9 cellular contexts compared by ENCODE assay signal in genomic region chr12:68042212-68042699, GRCh38. TPM values are rescaled to one million over a fixed set of nuclear protein-coding genes. Genes with fewer than 3 reads are reported as not detected.
DNase-seq lines count a peak whose midpoint lies in the region; ATAC-seq, FAIRE-seq and TF ChIP-seq lines count a peak whose summit lies in the region.
"Had no signal": no experiment of that assay in that cellular context is flagged by ENCODE, and none has a peak within 500 bp of the region (broad histone marks: within the 10 kb centered on the region; RNA-seq: fewer than 3 reads in every experiment).

No MANE protein-coding gene starts in this region.

- no peaks in the 10 kb centered on the region for H3K27me3 Mint-ChIP-seq in T-helper 17 cell

- H2BK15ac ChIP-seq in mesenchymal stem cell (ENCODE audit: low read depth, poor library complexity, severe bottlenecking): no peak overlapping the region

- H3K4me3 ChIP-seq in mesenchymal stem cell (ENCODE audit: insufficient read depth in 1 of 2, low read depth in 1 of 2, low read length in 2 of 2): no peak overlapping the region
- no peak overlapping the region for H3K4me3 ChIP-seq in upper lobe of right lung
- no peak overlapping the region for H3K4me3 ChIP-seq in pancreas

- ATAC-seq in GM19025 (IDR thresholded peaks at IDR 0.05; ENCODE audit: low read depth, unreplicated experiment) (peak; percentile 74), HG03095 (IDR thresholded peaks at IDR 0.05; ENCODE audit: unreplicated experiment) (peak; percentile 58), T-helper 17 cell (peak; percentile 66), upper lobe of right lung (no peak), pancreas (no peak), GM19395 (IDR thresholded peaks at IDR 0.05; ENCODE audit: unreplicated experiment) (no peak)

- WGBS in mesenchymal stem cell: 80% methylated on average over 6 of the region's 6 CpGs
- 62 to 69% methylated on average over 6 of the region's 6 CpGs for WGBS in pancreas, 2 donors

- peak overlapping the region; percentile 9 for H4K91ac ChIP-seq in mesenchymal stem cell (ENCODE audit: low read length)

- H3K4me2 ChIP-seq in mesenchymal stem cell (ENCODE audit: low read length, poor library complexity, severe bottlenecking): no peak overlapping the region

- H3K23ac ChIP-seq in mesenchymal stem cell (ENCODE audit: low read length in 2 of 2): no peak overlapping the region

- TF ChIP-seq CTCF in upper lobe of right lung (IDR thresholded peaks at IDR 0.05): no peak
- TF ChIP-seq CTCF in pancreas (IDR thresholded peaks at IDR 0.05): no peak

- H3K27ac ChIP-seq in mesenchymal stem cell (ENCODE audit: low read length, poor library complexity, severe bottlenecking) (no peak overlapping the region), upper lobe of right lung (no peak overlapping the region), pancreas (no peak overlapping the region)

- no peak overlapping the region for H2BK120ac ChIP-seq in mesenchymal stem cell (ENCODE audit: low read depth, low read length)

- peak overlapping the region; percentile 84 for H3K27ac Mint-ChIP-seq in T-helper 17 cell

- no peaks in the 10 kb centered on the region for H3K79me1 ChIP-seq in mesenchymal stem cell (replicated peaks; ENCODE audit: low read length, poor library complexity, severe bottlenecking)

- H2AFZ ChIP-seq in mesenchymal stem cell (ENCODE audit: low read depth, low read length): no peak overlapping the region

- DNase-seq in DMS153 treated with DMSO at 0.1 percent for 48 hours (lab: John Stamatoyannopoulos, UW; ENCODE audit: unreplicated experiment) (peak; percentile 44), T-helper 17 cell (no peak), mesenchymal stem cell (peak; percentile 4), upper lobe of right lung (no peak), pancreas (no peak)

- H3K18ac ChIP-seq in mesenchymal stem cell (ENCODE audit: low read depth in 1 of 2, low read length in 2 of 2): peak overlapping the region in 1 of 2 experiments; percentile 58

- peak overlapping the region; percentile 63 for H2BK5ac ChIP-seq in mesenchymal stem cell (ENCODE audit: low read depth, low read length, poor library complexity, severe bottlenecking)

- peak overlapping the region; percentile 35 for H4K8ac ChIP-seq in mesenchymal stem cell (ENCODE audit: low read length)

- H3K36me3 ChIP-seq in mesenchymal stem cell (ENCODE audit: control insufficient read depth in 1 of 2, insufficient read depth in 2 of 2, low read depth in 1 of 2, low read length in 2 of 2) (no peaks in the 10 kb centered on the region), upper lobe of right lung (no peaks in the 10 kb centered on the region), pancreas (no peaks in the 10 kb centered on the region)

- H3K27me3 ChIP-seq in mesenchymal stem cell (ENCODE audit: control insufficient read depth in 1 of 2, insufficient read depth in 1 of 2, low read length in 2 of 2) (no peaks in the 10 kb centered on the region), upper lobe of right lung (no peaks in the 10 kb centered on the region), pancreas (no peaks in the 10 kb centered on the region)

- peak overlapping the region; percentile 12 for H3K9ac ChIP-seq in mesenchymal stem cell (ENCODE audit: low read length)

- H3K4me1 ChIP-seq in mesenchymal stem cell (ENCODE audit: control insufficient read depth, insufficient read depth, low read depth, low read length) (peaks cover 9% of the 10 kb centered on the region), upper lobe of right lung (no peaks in the 10 kb centered on the region), pancreas (no peaks in the 10 kb centered on the region)

- H2AK5ac ChIP-seq in mesenchymal stem cell (ENCODE audit: low read length, severe bottlenecking): peak overlapping the region; percentile 86

- intact Hi-C loops in upper lobe of right lung (cut with DNase I) (no loop called here), pancreas (cut with DNase I) (no loop called here)

- H3K4me1 Mint-ChIP-seq in T-helper 17 cell: peaks cover 14% of the 10 kb centered on the region

- peak overlapping the region; percentile 12 for H3K4me3 Mint-ChIP-seq in T-helper 17 cell

- no peaks in the 10 kb centered on the region for H3K36me3 Mint-ChIP-seq in T-helper 17 cell (ENCODE audit: low read depth)

- no peaks in the 10 kb centered on the region for H3K9me3 ChIP-seq in T-helper 17 cell (ENCODE audit: control insufficient read depth, low read length, poor library complexity, severe bottlenecking)
- H3K9me3 ChIP-seq in mesenchymal stem cell (ENCODE audit: control insufficient read depth, low read length): no peaks in the 10 kb centered on the region
- H3K9me3 ChIP-seq in upper lobe of right lung: no peaks in the 10 kb centered on the region
- H3K9me3 ChIP-seq in pancreas: no peaks in the 10 kb centered on the region

- peak overlapping the region; percentile 61 to 73 for H2BK12ac ChIP-seq in mesenchymal stem cell (ENCODE audit: low read length in 2 of 2)

- H3K14ac ChIP-seq in mesenchymal stem cell (ENCODE audit: low read length in 2 of 2): no peak overlapping the region

- no peak overlapping the region for H3K4ac ChIP-seq in mesenchymal stem cell (ENCODE audit: low read depth in 1 of 2, low read length in 2 of 2)

- no peak for FAIRE-seq in pancreas (lab: Jason Lieb, UNC)

RNA-seq across cellular contexts. Expression of gene IFNG-AS1, which starts 53.0 kb away (rescaled TPM):
- total RNA-seq in T-helper 17 cell (under 1 TPM; 0.29 to 0.42 TPM), upper lobe of right lung (not detected), pancreas (under 1 TPM in 2 of 6 donors, not detected in 4; 0.22 to 0.29 TPM)
- not detected for polyA plus RNA-seq in mesenchymal stem cell (2013, experiment 1 of 2)
- polyA plus RNA-seq in mesenchymal stem cell (2013, experiment 2 of 2): not detected
- polyA plus RNA-seq in pancreas: not detected
- total RNA-seq: fibroblast of lung had no signal
- polyA plus RNA-seq: fibroblast of lung had no signal

Comparison
In these comparisons a context has a peak if more than half of its experiments do, and no peak if none do; other contexts are left out.
1. DNase-seq: peak in DMS153 treated with DMSO at 0.1 percent for 48 hours (single experiment) and mesenchymal stem cell (single experiment); none in T-helper 17 cell (0 of 3), upper lobe of right lung (single experiment) and pancreas (0 of 6).
2. ATAC-seq: peak in GM19025 (single experiment), HG03095 (single experiment) and T-helper 17 cell (single experiment); none in upper lobe of right lung (single experiment), pancreas (0 of 4) and GM19395 (single experiment).